Comparison of ENCODE assay signal across 17 cellular contexts in the genomic region with DNA sequence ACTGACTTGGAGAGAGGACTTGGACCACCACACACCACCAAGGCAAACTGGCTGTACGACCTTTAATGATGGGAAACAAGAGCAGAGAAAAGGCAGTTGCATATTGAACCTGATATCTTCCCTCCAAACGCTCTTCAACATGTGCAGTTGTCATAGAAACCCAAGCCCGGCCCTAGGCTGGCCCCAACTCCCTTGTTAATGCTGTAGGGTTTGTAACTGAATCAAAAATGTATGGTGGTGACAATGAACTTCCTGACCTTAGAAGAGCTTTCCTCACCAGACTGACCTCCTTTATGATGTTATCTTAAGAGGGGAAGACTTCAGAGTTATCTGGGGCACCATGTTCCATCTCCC.
"Had no signal": no experiment of that assay in that cellular context is flagged by ENCODE, and none has a peak within 500 bp of the region (broad histone marks: within the 10 kb centered on the region; RNA-seq: fewer than 3 reads in every experiment).

No MANE protein-coding gene starts in this region.

- H3K9me3 ChIP-seq: gastrocnemius medialis, pancreas, stomach, testis, upper lobe of right lung had no signal

- H3K9me3 Mint-ChIP-seq: activated CD4-positive, alpha-beta memory T cell treated with anti-CD3 and anti-CD28 coated beads for 36 hours; mesothelial cell of epicardium; neural crest cell; T-helper 2 cell treated with Interferon-gamma antibody and Interleukin-4, amounts not matched to agents 5 μg/mL and 100 μg/mL, for 36 hours had no signal

- ATAC-seq: activated CD4-positive, alpha-beta T cell treated with anti-CD3 and anti-CD28 coated beads for 36 hours; activated CD8-positive, alpha-beta memory T cell treated with anti-CD3 and anti-CD28 coated beads, Interleukin-2, amount 10 ng/mL, durations not matched to agents 7 days and 5 days; gastrocnemius medialis; pancreas; upper lobe of right lung had no signal

- H3K36me3 Mint-ChIP-seq: activated CD4-positive, alpha-beta memory T cell treated with anti-CD3 and anti-CD28 coated beads for 36 hours; activated CD8-positive, alpha-beta memory T cell treated with anti-CD3 and anti-CD28 coated beads, Interleukin-2, amount 10 ng/mL, durations not matched to agents 7 days and 5 days; mesothelial cell of epicardium had no signal

- H3K27ac ChIP-seq: gastrocnemius medialis, pancreas, stomach, testis, upper lobe of right lung, WERI-Rb-1 had no signal

- DNase-seq: activated CD4-positive, alpha-beta memory T cell treated with anti-CD3 and anti-CD28 coated beads for 36 hours; activated CD4-positive, alpha-beta T cell treated with anti-CD3 and anti-CD28 coated beads for 36 hours; activated CD8-positive, alpha-beta memory T cell treated with anti-CD3 and anti-CD28 coated beads, Interleukin-2, amount 10 ng/mL, durations not matched to agents 7 days and 5 days; activated naive CD4-positive, alpha-beta T cell treated with anti-CD3 and anti-CD28 coated beads, Interleukin-2, amount 10 ng/mL, durations not matched to agents 7 days and 5 days; activated T-cell treated with anti-CD3 and anti-CD28 coated beads, Interleukin-2, amount 50 U/mL, for 1 hour; gastrocnemius medialis; left colon; pancreas; stimulated activated CD4-positive, alpha-beta T cell treated with anti-CD3 and anti-CD28 coated beads, Interleukin-1b, Interleukin-23, amount 100 ng/mL, for 48 hours; stomach; testis; upper lobe of right lung had no signal

- H3K27me3 Mint-ChIP-seq: activated CD4-positive, alpha-beta memory T cell treated with anti-CD3 and anti-CD28 coated beads for 36 hours; activated CD4-positive, alpha-beta T cell treated with anti-CD3 and anti-CD28 coated beads for 36 hours; activated CD8-positive, alpha-beta memory T cell treated with anti-CD3 and anti-CD28 coated beads, Interleukin-2, amount 10 ng/mL, durations not matched to agents 7 days and 5 days; activated naive CD4-positive, alpha-beta T cell treated with anti-CD3 and anti-CD28 coated beads, Interleukin-2, amount 10 ng/mL, durations not matched to agents 7 days and 5 days had no signal

- H3K27me3 ChIP-seq: gastrocnemius medialis, pancreas, stomach, testis, upper lobe of right lung had no signal

- H3K36me3 ChIP-seq: gastrocnemius medialis, pancreas, stomach, upper lobe of right lung, WERI-Rb-1 had no signal

- H3K4me3 Mint-ChIP-seq: activated CD4-positive, alpha-beta memory T cell treated with anti-CD3 and anti-CD28 coated beads for 36 hours; activated CD4-positive, alpha-beta T cell treated with anti-CD3 and anti-CD28 coated beads for 36 hours; activated CD8-positive, alpha-beta memory T cell treated with anti-CD3 and anti-CD28 coated beads, Interleukin-2, amount 10 ng/mL, durations not matched to agents 7 days and 5 days; activated naive CD4-positive, alpha-beta T cell treated with anti-CD3 and anti-CD28 coated beads, Interleukin-2, amount 10 ng/mL, durations not matched to agents 7 days and 5 days; mesothelial cell of epicardium; neural crest cell; T-helper 2 cell treated with Interferon-gamma antibody and Interleukin-4, amounts not matched to agents 5 μg/mL and 100 μg/mL, for 36 hours had no signal

- H3K4me3 ChIP-seq: gastrocnemius medialis, lung, pancreas, stomach, testis, upper lobe of right lung had no signal

- H3K4me1 ChIP-seq: gastrocnemius medialis, pancreas had no signal

- H3K27ac Mint-ChIP-seq: activated CD4-positive, alpha-beta memory T cell treated with anti-CD3 and anti-CD28 coated beads for 36 hours; activated CD4-positive, alpha-beta T cell treated with anti-CD3 and anti-CD28 coated beads for 36 hours; activated CD8-positive, alpha-beta memory T cell treated with anti-CD3 and anti-CD28 coated beads, Interleukin-2, amount 10 ng/mL, durations not matched to agents 7 days and 5 days; mesothelial cell of epicardium; T-helper 2 cell treated with Interferon-gamma antibody and Interleukin-4, amounts not matched to agents 5 μg/mL and 100 μg/mL, for 36 hours had no signal
